Comparison of ENCODE assay signal across 16 cellular contexts in genomic region chr1:147626739-147627138, GRCh38. TPM values are rescaled to one million over a fixed set of nuclear protein-coding genes. Genes with fewer than 3 reads are reported as not detected.
A peak's percentile ranks its signal among the peaks of the same experiment; 100 is the strongest.
DNase-seq lines count a peak whose midpoint lies in the region; ATAC-seq and TF ChIP-seq lines count a peak whose summit lies in the region.
"Had no signal": no experiment of that assay in that cellular context is flagged by ENCODE, and none has a peak within 500 bp of the region (broad histone marks: within the 10 kb centered on the region; RNA-seq: fewer than 3 reads in every experiment).

No MANE protein-coding gene starts in this region.

- TF ChIP-seq POLR2A in gastrocnemius medialis (IDR thresholded peaks at IDR 0.05), result no peak

- no peaks in the 10 kb centered on the region for H3K27me3 Mint-ChIP-seq in endodermal cell (ENCODE audit: insufficient read depth)
- H3K27me3 Mint-ChIP-seq: CD4-positive, CD25-positive, alpha-beta regulatory T cell; T-cell had no signal

- H3K4me3 Mint-ChIP-seq in endodermal cell, result no peak overlapping the region
- H3K4me3 Mint-ChIP-seq: CD4-positive, CD25-positive, alpha-beta regulatory T cell; mesothelial cell of epicardium; nephron progenitor cell; T-cell had no signal

- H3K4me1 Mint-ChIP-seq in endodermal cell, result peaks cover 25% of the 10 kb centered on the region
- H3K4me1 Mint-ChIP-seq: mesothelial cell of epicardium had no signal

- peak overlapping the region; percentile 11 for H3K27ac Mint-ChIP-seq in endodermal cell
- H3K27ac Mint-ChIP-seq: mesothelial cell of epicardium, nephron progenitor cell, T-cell had no signal

- H3K36me3 Mint-ChIP-seq in endodermal cell (ENCODE audit: low read depth), result peaks cover 28% of the 10 kb centered on the region

- no peak overlapping the region for H3K9ac ChIP-seq in endodermal cell (ENCODE audit: extremely low read depth, low read length, poor library complexity, severe bottlenecking)

- no peaks in the 10 kb centered on the region for H3K9me3 Mint-ChIP-seq in endodermal cell
- H3K9me3 Mint-ChIP-seq: mesothelial cell of epicardium, nephron progenitor cell, T-cell had no signal

- H3K27ac ChIP-seq in endodermal cell (ENCODE audit: low read depth, low read length) (no peak overlapping the region), gastrocnemius medialis (no peak overlapping the region)
- H3K27ac ChIP-seq: skin epidermis, vagina had no signal

- H3K4me1 ChIP-seq in endodermal cell (ENCODE audit: control insufficient read depth, insufficient read depth, low read length) (no peaks in the 10 kb centered on the region), gastrocnemius medialis (peaks cover 29 to 32% of the 10 kb centered on the region in 2 donors)

- 89% methylated on average over 5 of the region's 5 CpGs for WGBS in endodermal cell (ENCODE audit: insufficient coverage in 1 of 2, insufficient read length in 1 of 2), 2 experiments

- no peaks in the 10 kb centered on the region for H3K9me3 ChIP-seq in endodermal cell (ENCODE audit: control insufficient read depth, low read length)
- no peaks in the 10 kb centered on the region for H3K9me3 ChIP-seq in gastrocnemius medialis
- H3K9me3 ChIP-seq: vagina had no signal

- H3K4me3 ChIP-seq in LNCaP clone FGC (ENCODE audit: low read depth, low read length) (peak overlapping the region; percentile 6; the same call in 1 of the 2 replicates), endodermal cell (ENCODE audit: low read length) (no peak overlapping the region), gastrocnemius medialis (no peak overlapping the region)
- H3K4me3 ChIP-seq: skin epidermis, vagina had no signal

- ATAC-seq in sciatic nerve, result no peak
- no peak for ATAC-seq in HG03342 (IDR thresholded peaks at IDR 0.05; ENCODE audit: unreplicated experiment)
- no peak for ATAC-seq in gastrocnemius medialis

- no peaks in the 10 kb centered on the region for H3K27me3 ChIP-seq in endodermal cell (ENCODE audit: control insufficient read depth, insufficient read depth, low read length, poor library complexity, severe bottlenecking)
- H3K27me3 ChIP-seq in gastrocnemius medialis, result no peaks in the 10 kb centered on the region
- H3K27me3 ChIP-seq: vagina had no signal

- intact Hi-C loops in sciatic nerve (cut with DNase I) (no loop called here), gastrocnemius medialis (cut with DNase I; ENCODE audit: low total_unique reads) (loop anchor here (1.0 to 2.0 kb wide), 5 partner anchors 16 to 131 kb away; no protein-coding TSS in a partner anchor)

- H3K36me3 ChIP-seq in endodermal cell (ENCODE audit: control insufficient read depth, insufficient read depth, low read length) (peaks cover 11% of the 10 kb centered on the region), gastrocnemius medialis (peaks cover 0 to 11% of the 10 kb centered on the region in 2 donors)

- DNase-seq in COLO668 (lab: John Stamatoyannopoulos, UW; ENCODE audit: unreplicated experiment) (peak; percentile 69), LNCaP clone FGC (ENCODE audit: low read depth) (peak; percentile 77), NCI-H345 (lab: John Stamatoyannopoulos, UW) (peak; percentile 93), endodermal cell (no peak), sciatic nerve (ENCODE audit: low spot score) (no peak), gastrocnemius medialis (no peak)
- no peak for DNase-seq in stimulated activated CD4-positive, alpha-beta T cell treated with anti-CD3 and anti-CD28 coated beads, Interleukin-4, amount 100 ng/mL, for 24 hours
- DNase-seq: activated gamma-delta T cell, MV-4-11 had no signal

- in situ Hi-C loops in gastrocnemius medialis (cut with MboI; ENCODE audit: low sequenced_read_pairs in 4 of 4), result loop anchor here in 2 of 4 donors (10.0 to 25.0 kb wide), 2 partner anchors 112 to 364 kb away; no protein-coding TSS in a partner anchor

- TF ChIP-seq CTCF in LNCaP clone FGC (IDR thresholded peaks at IDR 0.05; ENCODE audit: control insufficient read depth, extremely low read depth, insufficient read depth), result no peak
- TF ChIP-seq CTCF in endodermal cell (conservative IDR thresholded peaks at IDR 0.05), result no peak
- TF ChIP-seq CTCF in gastrocnemius medialis (IDR thresholded peaks at IDR 0.05 in 4 of 5, conservative IDR thresholded peaks at IDR 0.05 in 1 of 5), result no peak

RNA-seq across cellular contexts. Expression of gene ACP6, which starts 43.6 kb away (rescaled TPM):
- total RNA-seq in endodermal cell, result 10 to 100 TPM; 15.2 to 17.9 TPM
- polyA plus RNA-seq in endodermal cell (2013, experiment 1 of 2), result 18.3 TPM
- 21.4 TPM for polyA plus RNA-seq in endodermal cell (2013, experiment 2 of 2)
- 17.6 TPM for total RNA-seq in sciatic nerve
- 10 to 100 TPM in 2 of 4 donors, 1 to 10 TPM in 2; 3.9 to 11.4 (median 9.2) TPM for total RNA-seq in gastrocnemius medialis

Comparison
In these comparisons a context has a peak if more than half of its experiments do, and no peak if none do; other contexts are left out.
1. DNase-seq: peak in COLO668 (single experiment), LNCaP clone FGC (single experiment) and NCI-H345 (single experiment); none in endodermal cell (single experiment), stimulated activated CD4-positive, alpha-beta T cell treated with anti-CD3 and anti-CD28 coated beads, Interleukin-4, amount 100 ng/mL, for 24 hours (single experiment), sciatic nerve (single experiment) and gastrocnemius medialis (0 of 2).